In genomic region chr12:51307655-51308593, GRCh38 we compare ENCODE assay signal across 12 cellular contexts. TPM values are rescaled to one million over a fixed set of nuclear protein-coding genes. Genes with fewer than 3 reads are reported as not detected.
DNase-seq lines count a peak whose midpoint lies in the region; ATAC-seq and TF ChIP-seq lines count a peak whose summit lies in the region.
"Had no signal": no experiment of that assay in that cellular context is flagged by ENCODE, and none has a peak within 500 bp of the region (broad histone marks: within the 10 kb centered on the region; RNA-seq: fewer than 3 reads in every experiment).

No MANE protein-coding gene starts in this region.

- peaks cover 36% of the 10 kb centered on the region for H3K4me1 ChIP-seq in CD4-positive, CD25-positive, alpha-beta regulatory T cell (ENCODE audit: control insufficient read depth, insufficient read depth, low read length, poor library complexity, severe bottlenecking)
- peaks cover 4% of the 10 kb centered on the region for H3K4me1 ChIP-seq in colonic mucosa

- peaks cover 52% of the 10 kb centered on the region for H3K36me3 Mint-ChIP-seq in CD4-positive, CD25-positive, alpha-beta regulatory T cell
- peaks cover 21 to 33% of the 10 kb centered on the region in 2 donors for H3K36me3 Mint-ChIP-seq in naive B cell

- H3K4me3 ChIP-seq in CD4-positive, CD25-positive, alpha-beta regulatory T cell (ENCODE audit: low read depth, low read length): peak overlapping the region; percentile 9
- H3K4me3 ChIP-seq in colonic mucosa: no peak overlapping the region

- H3K27ac ChIP-seq in CD4-positive, CD25-positive, alpha-beta regulatory T cell (ENCODE audit: insufficient read depth, low read length, poor library complexity, severe bottlenecking): peak overlapping the region; percentile 44
- H3K27ac ChIP-seq in colonic mucosa: peak overlapping the region; percentile 85

- H3K9me3 ChIP-seq in CD4-positive, CD25-positive, alpha-beta regulatory T cell (ENCODE audit: control insufficient read depth in 2 of 2, low read length in 2 of 2): no peaks in the 10 kb centered on the region
- no peaks in the 10 kb centered on the region for H3K9me3 ChIP-seq in colonic mucosa

- no peaks in the 10 kb centered on the region for H3K9me3 Mint-ChIP-seq in CD4-positive, CD25-positive, alpha-beta regulatory T cell
- H3K9me3 Mint-ChIP-seq in naive B cell: no peaks in the 10 kb centered on the region

- H3K36me3 ChIP-seq in CD4-positive, CD25-positive, alpha-beta regulatory T cell (ENCODE audit: control insufficient read depth, insufficient read depth, low read length): peaks cover 81% of the 10 kb centered on the region
- H3K36me3 ChIP-seq in colonic mucosa: no peaks in the 10 kb centered on the region

- no peaks in the 10 kb centered on the region for H3K27me3 Mint-ChIP-seq in CD4-positive, CD25-positive, alpha-beta regulatory T cell
- no peaks in the 10 kb centered on the region for H3K27me3 Mint-ChIP-seq in naive B cell

- peak in 1 of 2 donors; percentile 34 for ATAC-seq in CD4-positive, CD25-positive, alpha-beta regulatory T cell (ENCODE audit: low read depth in 2 of 2)
- peak; percentile 53 to 65 for ATAC-seq in naive B cell (ENCODE audit: low read depth in 2 of 2)
- ATAC-seq in GM18519 (IDR thresholded peaks at IDR 0.05; ENCODE audit: low FRiP score, unreplicated experiment): no peak
- ATAC-seq in HG03108 (IDR thresholded peaks at IDR 0.05; ENCODE audit: unreplicated experiment): no peak
- no peak for ATAC-seq in GM19452 (IDR thresholded peaks at IDR 0.05; ENCODE audit: unreplicated experiment)

- intact Hi-C loops in colonic mucosa (cut with DNase I): no loop called here

- peak overlapping the region in 2 of 4 donors; percentile 36 to 49 for H3K4me3 Mint-ChIP-seq in CD4-positive, CD25-positive, alpha-beta regulatory T cell
- no peak overlapping the region for H3K4me3 Mint-ChIP-seq in naive B cell

- H3K4me1 Mint-ChIP-seq in CD4-positive, CD25-positive, alpha-beta regulatory T cell: peaks cover 21 to 82% (median 58%) of the 10 kb centered on the region in 4 donors
- peaks cover 21 to 40% (median 33%) of the 10 kb centered on the region in 3 donors for H3K4me1 Mint-ChIP-seq in naive B cell

- H3K9ac ChIP-seq in colonic mucosa (ENCODE audit: low read depth in 2 of 2, low read length in 2 of 2): peak overlapping the region in 1 of 2 donors; percentile 30

- TF ChIP-seq CTCF in colonic mucosa (IDR thresholded peaks at IDR 0.05): no peak

- H3K27me3 ChIP-seq in CD4-positive, CD25-positive, alpha-beta regulatory T cell (ENCODE audit: control insufficient read depth, insufficient read depth, low read length): no peaks in the 10 kb centered on the region
- no peaks in the 10 kb centered on the region for H3K27me3 ChIP-seq in colonic mucosa

- H3K27ac Mint-ChIP-seq in CD4-positive, CD25-positive, alpha-beta regulatory T cell: peak overlapping the region; percentile 77 to 96 (median 79)
- peak overlapping the region in 5 of 6 donors; percentile 2 to 82 (median 78) for H3K27ac Mint-ChIP-seq in naive B cell

- no peak for DNase-seq in CD4-positive, CD25-positive, alpha-beta regulatory T cell
- DNase-seq in M059J (ENCODE audit: low read depth): peak; percentile 79
- DNase-seq in colonic mucosa: peak; percentile 72
- no peak for DNase-seq in naive B cell
- no peak for DNase-seq in HUDEP-2 (lab: John Stamatoyannopoulos, UW; ENCODE audit: unreplicated experiment in 76 of 76)
- DNase-seq: anterior cingulate cortex, GF-D8, GOT3 had no signal

RNA-seq across cellular contexts. Expression of gene BIN2, which starts 16.1 kb away (rescaled TPM):
- total RNA-seq in CD4-positive, CD25-positive, alpha-beta regulatory T cell: 273 TPM
- 100 to 1,000 TPM; 204 to 255 (median 228) TPM for polyA plus RNA-seq in CD4-positive, CD25-positive, alpha-beta regulatory T cell
- not detected in 2 replicates for total RNA-seq in M059J (2014; rRNA removed; shearing (Covaris generic))
- 1 to 10 TPM; 6.7 to 6.8 TPM for total RNA-seq in colonic mucosa
- 100 to 1,000 TPM in 2 of 6 donors, 10 to 100 TPM in 4; 74.2 to 140 (median 86.5) TPM for polyA plus RNA-seq in naive B cell (ENCODE audit: low read depth in 6 of 6)

RNA-seq across cellular contexts. Expression of gene SMAGP, which starts 37.7 kb away (rescaled TPM):
- 3.4 TPM for total RNA-seq in CD4-positive, CD25-positive, alpha-beta regulatory T cell
- polyA plus RNA-seq in CD4-positive, CD25-positive, alpha-beta regulatory T cell: 10 to 100 TPM in 2 of 4 donors, 1 to 10 TPM in 2; 5.7 to 13.5 (median 8.7) TPM
- total RNA-seq in M059J (2014; rRNA removed; shearing (Covaris generic)): 15.8 and 17.8 TPM in 2 replicates
- total RNA-seq in colonic mucosa: 100 to 1,000 TPM in 1 of 2 donors, 10 to 100 TPM in 1; 74.4 to 119 TPM
- polyA plus RNA-seq in naive B cell (ENCODE audit: low read depth in 6 of 6): 10 to 100 TPM; 26.8 to 55.3 (median 41.1) TPM

RNA-seq across cellular contexts. Expression of gene CELA1, which starts 38.6 kb away (rescaled TPM):
- total RNA-seq in CD4-positive, CD25-positive, alpha-beta regulatory T cell: not detected
- polyA plus RNA-seq in CD4-positive, CD25-positive, alpha-beta regulatory T cell: 1 to 10 TPM in 3 of 4 donors, under 1 TPM in 1; 0.25 to 2.0 (median 1.4) TPM
- not detected in 2 replicates for total RNA-seq in M059J (2014; rRNA removed; shearing (Covaris generic))
- total RNA-seq in colonic mucosa: not detected
- not detected for polyA plus RNA-seq in naive B cell (ENCODE audit: low read depth in 6 of 6)
- total RNA-seq: mesenteric fat pad had no signal

Comparison
In these comparisons a context has a peak if more than half of its experiments do, and no peak if none do; other contexts are left out.
1. ATAC-seq: peak in naive B cell (2 of 2); none in GM18519 (single experiment), HG03108 (single experiment) and GM19452 (single experiment).
2. DNase-seq: peak in M059J (single experiment) and colonic mucosa (single experiment); none in CD4-positive, CD25-positive, alpha-beta regulatory T cell (0 of 3), naive B cell (single experiment) and HUDEP-2 (0 of 76).
3. RNA of gene BIN2, which starts 16.1 kb away (total RNA-seq): 273 TPM in CD4-positive, CD25-positive, alpha-beta regulatory T cell (single experiment); 6.7 to 6.8 TPM in colonic mucosa and not detected in M059J; every median in the first group is over 10 times any median in the second.